In genomic region chr11:59196777-59197176, GRCh38 we compare ENCODE assay signal across 18 cellular contexts. TPM values are rescaled to one million over a fixed set of nuclear protein-coding genes. Genes with fewer than 3 reads are reported as not detected.
DNase-seq lines count a peak whose midpoint lies in the region; ATAC-seq and TF ChIP-seq lines count a peak whose summit lies in the region.
"Had no signal": no experiment of that assay in that cellular context is flagged by ENCODE, and none has a peak within 500 bp of the region (broad histone marks: within the 10 kb centered on the region; RNA-seq: fewer than 3 reads in every experiment).

No MANE protein-coding gene starts in this region.

- H3K79me2 ChIP-seq in Loucy (ENCODE audit: insufficient read depth, low read length) = no peaks in the 10 kb centered on the region

- H3K4me2 ChIP-seq in Loucy (ENCODE audit: low read depth, low read length, poor library complexity, severe bottlenecking) = peak overlapping the region; percentile 29

- intact Hi-C loops in dorsolateral prefrontal cortex (cut with DNase I) = no loop called here

- no peak overlapping the region for H3K4me3 Mint-ChIP-seq in memory B cell
- H3K4me3 Mint-ChIP-seq: B cell; CD8-positive, alpha-beta T cell; HFFc6 had no signal

- DNase-seq in left lobe of liver (ENCODE audit: low spot score) (peak; percentile 68), memory B cell (ENCODE audit: low spot score in 2 of 2) (no peak), substantia nigra (lab: John Stamatoyannopoulos, UW) (no peak), iPS-NIHi7 (ENCODE audit: extremely low spot score) (no peak), dorsolateral prefrontal cortex (no peak), hypothalamus (lab: John Stamatoyannopoulos, UW) (no peak)
- DNase-seq: Calu3; CD8-positive, alpha-beta T cell; DMS79 treated with DMSO at 0.1 percent for 48 hours; GF-D8; GOT3; H7; HFFc6 had no signal

- H3F3A ChIP-seq in Loucy (ENCODE audit: low read depth) = no peaks in the 10 kb centered on the region

- H3K9me2 ChIP-seq in Loucy (replicated peaks; ENCODE audit: low read depth, low read length) = no peaks in the 10 kb centered on the region

- H4K20me1 ChIP-seq in Loucy (ENCODE audit: insufficient read depth, low read length, poor library complexity, severe bottlenecking) = no peaks in the 10 kb centered on the region

- H3K36me3 ChIP-seq in Loucy (ENCODE audit: insufficient read depth, low read length) = no peaks in the 10 kb centered on the region

- no peaks in the 10 kb centered on the region for H3K27me3 Mint-ChIP-seq in memory B cell
- H3K27me3 Mint-ChIP-seq: B cell had no signal

- peaks cover 5% of the 10 kb centered on the region for H3K9me3 Mint-ChIP-seq in memory B cell
- H3K9me3 Mint-ChIP-seq: CD8-positive, alpha-beta T cell; HFFc6 had no signal

- no peak overlapping the region for H2AFZ ChIP-seq in Loucy (ENCODE audit: low read length)

- ATAC-seq in left lobe of liver (peak; percentile 48), memory B cell (ENCODE audit: low read depth) (no peak)
- ATAC-seq: CD8-positive, alpha-beta T cell; HCT116 had no signal

- H3K4me3 ChIP-seq in Loucy (ENCODE audit: low read length, poor library complexity, severe bottlenecking) (no peak overlapping the region), dorsolateral prefrontal cortex (no peak overlapping the region)
- H3K4me3 ChIP-seq: BLaER1 treated with 17β-estradiol and CSF1 and Interleukin-3, amounts not matched to agents 10 nM and 100 nM had no signal

- TF ChIP-seq CTCF in Loucy (conservative IDR thresholded peaks at IDR 0.05; ENCODE audit: low read length) (no peak), dorsolateral prefrontal cortex (IDR thresholded peaks at IDR 0.05 in 54 of 56, conservative IDR thresholded peaks at IDR 0.05 in 2 of 56; ENCODE audit: low read depth in 1 of 56, partially characterized antibody in 56 of 56) (no peak)

- peak overlapping the region; percentile 45 for H3K27ac Mint-ChIP-seq in memory B cell
- H3K27ac Mint-ChIP-seq: CD8-positive, alpha-beta T cell; HFFc6 had no signal

- peaks cover 34% of the 10 kb centered on the region for H3K4me1 Mint-ChIP-seq in memory B cell

- no peaks in the 10 kb centered on the region; the same call in 1 of the 2 replicates for H3K9me3 ChIP-seq in Loucy (ENCODE audit: insufficient read depth, low read depth, low read length)

- H3K4me1 ChIP-seq in Loucy (ENCODE audit: insufficient read depth, low read length, poor library complexity, severe bottlenecking) = peaks cover 10% of the 10 kb centered on the region

- peak overlapping the region; percentile 18 for H3K27ac ChIP-seq in substantia nigra (ENCODE audit: low read depth, low read length, poor library complexity, severe bottlenecking)
- H3K27ac ChIP-seq in dorsolateral prefrontal cortex = peak overlapping the region in 1 of 59 donors; percentile 70
- H3K27ac ChIP-seq: BLaER1 treated with 17β-estradiol and CSF1 and Interleukin-3, amounts not matched to agents 10 nM and 100 nM had no signal

- H3K9ac ChIP-seq in Loucy (ENCODE audit: low read depth, low read length, poor library complexity, severe bottlenecking) = no peak overlapping the region
- H3K9ac ChIP-seq: BLaER1 treated with 17β-estradiol and CSF1 and Interleukin-3, amounts not matched to agents 10 nM and 100 nM had no signal

- H3K27me3 ChIP-seq in Loucy (ENCODE audit: insufficient read depth, low read length, poor library complexity, severe bottlenecking) = no peaks in the 10 kb centered on the region
- H3K27me3 ChIP-seq in dorsolateral prefrontal cortex = no peaks in the 10 kb centered on the region

- peaks cover 39% of the 10 kb centered on the region for H3K36me3 Mint-ChIP-seq in memory B cell
- H3K36me3 Mint-ChIP-seq: CD8-positive, alpha-beta T cell had no signal

RNA-seq across cellular contexts. Expression of gene MPEG1, which starts 15.9 kb away (rescaled TPM):
- 5.7 TPM for total RNA-seq in left lobe of liver
- total RNA-seq in dorsolateral prefrontal cortex = 1 to 10 TPM in 90 of 120 experiments, under 1 TPM in 30; 0.32 to 6.7 (median 1.6) TPM
- total RNA-seq: A172, Calu3, H7, HFFc6 had no signal

RNA-seq across cellular contexts. Expression of gene DTX4, which starts 24.8 kb away (rescaled TPM):
- total RNA-seq in left lobe of liver (19.9 TPM), dorsolateral prefrontal cortex (10 to 100 TPM; 21.4 to 93.9 (median 32.3) TPM)

RNA-seq across cellular contexts. Expression of gene FAM111A, which starts 54.1 kb away (rescaled TPM):
- total RNA-seq in left lobe of liver (9.3 TPM), dorsolateral prefrontal cortex (10 to 100 TPM in 53 of 120 experiments, 1 to 10 TPM in 67; 2.6 to 22.5 (median 9.5) TPM)
